In the genomic region with DNA sequence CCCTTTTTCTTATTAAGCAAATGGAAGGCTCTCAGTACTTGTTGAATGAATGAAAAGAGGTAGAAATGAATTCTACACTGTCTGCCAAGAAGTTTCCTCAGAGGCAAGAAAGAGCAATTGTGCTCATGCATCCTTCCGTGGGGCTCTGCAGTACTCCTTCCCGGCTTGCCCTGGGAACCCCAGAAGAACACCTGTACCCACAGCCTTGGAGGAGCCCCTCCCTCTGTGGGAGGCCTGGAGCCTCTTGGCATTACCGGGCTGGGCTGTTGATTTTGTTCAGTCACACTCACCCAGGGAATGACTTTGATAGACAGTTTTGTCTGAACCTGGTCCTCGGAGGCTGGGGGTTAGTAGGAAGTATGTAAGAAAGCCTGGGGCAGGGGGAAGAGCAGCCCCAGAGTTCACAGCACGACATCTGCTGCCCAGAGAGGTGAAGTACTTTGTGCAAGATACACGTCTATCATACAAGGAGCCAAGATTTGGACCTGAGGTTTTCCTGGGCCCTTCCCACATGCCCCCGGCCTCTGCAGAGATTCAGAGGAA, we compare ENCODE assay signal across 9 cellular contexts.
A peak's percentile ranks its signal among the peaks of the same experiment; 100 is the strongest.
DNase-seq lines count a peak whose midpoint lies in the region; ATAC-seq and TF ChIP-seq lines count a peak whose summit lies in the region.
"Had no signal": no experiment of that assay in that cellular context is flagged by ENCODE, and none has a peak within 500 bp of the region (broad histone marks: within the 10 kb centered on the region; RNA-seq: fewer than 3 reads in every experiment).

No MANE protein-coding gene starts in this region.

- H3K27me3 Mint-ChIP-seq in activated naive CD4-positive, alpha-beta T cell treated with anti-CD3 and anti-CD28 coated beads, Interleukin-2, amount 50 U/mL, for 24 hours: no peaks in the 10 kb centered on the region
- peaks cover 0 to 6% of the 10 kb centered on the region in 2 donors for H3K27me3 Mint-ChIP-seq in natural killer cell (ENCODE audit: low read depth in 2 of 2)

- WGBS in aorta, 2 donors: 14% methylated on average over 7 of the region's 7 CpGs

- H3K9me3 ChIP-seq in aorta (ENCODE audit: control insufficient read depth, low read length): no peaks in the 10 kb centered on the region
- H3K9me3 ChIP-seq: body of pancreas had no signal

- H3K4me1 Mint-ChIP-seq in activated naive CD4-positive, alpha-beta T cell treated with anti-CD3 and anti-CD28 coated beads, Interleukin-2, amount 50 U/mL, for 24 hours: peaks cover 25% of the 10 kb centered on the region
- peaks cover 7 to 14% of the 10 kb centered on the region in 2 donors for H3K4me1 Mint-ChIP-seq in natural killer cell

- DNase-seq in activated naive CD4-positive, alpha-beta T cell treated with Interleukin-2 at 50 U/mL for 16 hours: no peak
- DNase-seq in choroid plexus epithelial cell (ENCODE audit: low read depth): no peak
- no peak for DNase-seq in natural killer cell
- DNase-seq in aorta: no peak
- no peak for DNase-seq in GDM1 (lab: John Stamatoyannopoulos, UW)

- no peaks in the 10 kb centered on the region for H3K36me3 Mint-ChIP-seq in activated naive CD4-positive, alpha-beta T cell treated with anti-CD3 and anti-CD28 coated beads, Interleukin-2, amount 50 U/mL, for 24 hours
- no peaks in the 10 kb centered on the region for H3K36me3 Mint-ChIP-seq in natural killer cell

- H3K4me3 ChIP-seq in choroid plexus epithelial cell (ENCODE audit: low read depth, low read length) (peak overlapping the region; percentile 32), aorta (ENCODE audit: low read length in 2 of 2) (peak overlapping the region in 1 of 2 donors; percentile 36)
- H3K4me3 ChIP-seq: body of pancreas had no signal

- peak overlapping the region in 1 of 2 donors; percentile 78 for H3K27ac ChIP-seq in aorta (ENCODE audit: low read depth in 1 of 2, low read length in 2 of 2)

- ATAC-seq in natural killer cell: peak in 1 of 3 donors; percentile 30
- ATAC-seq in aorta (ENCODE audit: low FRiP score): peak; percentile 5
- ATAC-seq in GM21529 (IDR thresholded peaks at IDR 0.05; ENCODE audit: unreplicated experiment): no peak
- ATAC-seq in HG03571 (IDR thresholded peaks at IDR 0.05; ENCODE audit: unreplicated experiment): no peak

- peak overlapping the region; percentile 65 for H3K4me3 Mint-ChIP-seq in activated naive CD4-positive, alpha-beta T cell treated with anti-CD3 and anti-CD28 coated beads, Interleukin-2, amount 50 U/mL, for 24 hours
- peak overlapping the region; percentile 69 for H3K4me3 Mint-ChIP-seq in natural killer cell

- peak overlapping the region; percentile 94 for H3K27ac Mint-ChIP-seq in activated naive CD4-positive, alpha-beta T cell treated with anti-CD3 and anti-CD28 coated beads, Interleukin-2, amount 50 U/mL, for 24 hours
- H3K27ac Mint-ChIP-seq in natural killer cell: peak overlapping the region; percentile 11 to 78

- H3K4me1 ChIP-seq in aorta (ENCODE audit: control insufficient read depth in 1 of 2, insufficient read depth in 2 of 2, low read length in 2 of 2): peaks cover 0 to 4% of the 10 kb centered on the region in 2 donors
- H3K4me1 ChIP-seq: body of pancreas had no signal

- TF ChIP-seq CTCF in choroid plexus epithelial cell (conservative IDR thresholded peaks at IDR 0.05; ENCODE audit: low read depth, low read length) (peak; percentile 10), natural killer cell (IDR thresholded peaks at IDR 0.05) (no peak)

- H3K36me3 ChIP-seq in aorta (ENCODE audit: control insufficient read depth in 1 of 2, insufficient read depth in 2 of 2, low read length in 1 of 2): no peaks in the 10 kb centered on the region

- no peaks in the 10 kb centered on the region for H3K9me3 Mint-ChIP-seq in activated naive CD4-positive, alpha-beta T cell treated with anti-CD3 and anti-CD28 coated beads, Interleukin-2, amount 50 U/mL, for 24 hours
- no peaks in the 10 kb centered on the region for H3K9me3 Mint-ChIP-seq in natural killer cell

- intact Hi-C loops in natural killer cell (cut with micrococcal nuclease): no loop called here
- intact Hi-C loops in aorta (cut with DNase I): loop anchor here (5.0 to 10.0 kb wide), 3 partner anchors 53 to 140 kb away; a partner anchor contains a TSS

- H3K27me3 ChIP-seq in aorta (ENCODE audit: control insufficient read depth in 1 of 2, insufficient read depth in 2 of 2, low read length in 1 of 2): no peaks in the 10 kb centered on the region
- H3K27me3 ChIP-seq: body of pancreas had no signal
